In the genomic region with DNA sequence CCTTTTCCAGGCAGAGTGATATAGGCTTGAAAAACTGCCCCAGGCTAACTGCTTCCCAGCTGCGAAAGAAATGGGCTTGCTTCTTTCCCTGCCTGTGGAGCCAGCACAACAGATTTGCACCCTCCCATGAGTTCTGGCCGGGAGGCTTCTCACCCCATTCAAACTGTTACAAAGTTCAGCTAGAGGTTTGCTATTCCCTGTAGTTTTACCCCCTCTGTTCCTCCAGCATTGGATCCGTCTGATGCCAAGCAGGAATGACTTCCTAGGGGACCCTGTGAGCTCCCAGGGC, we compare ENCODE assay signal across 23 cellular contexts.
DNase-seq lines count a peak whose midpoint lies in the region; ATAC-seq, FAIRE-seq and TF ChIP-seq lines count a peak whose summit lies in the region.
"Had no signal": no experiment of that assay in that cellular context is flagged by ENCODE, and none has a peak within 500 bp of the region (broad histone marks: within the 10 kb centered on the region; RNA-seq: fewer than 3 reads in every experiment).

No MANE protein-coding gene starts in this region.

- H3K79me1 ChIP-seq in mesendoderm (ENCODE audit: low read length), result no peaks in the 10 kb centered on the region
- no peaks in the 10 kb centered on the region for H3K79me1 ChIP-seq in neuronal stem cell (ENCODE audit: low read depth, low read length)

- no peaks in the 10 kb centered on the region for H3K36me3 ChIP-seq in astrocyte (ENCODE audit: insufficient read depth, low read length)
- H3K36me3 ChIP-seq in mesendoderm (ENCODE audit: control insufficient read depth, insufficient read depth, low read length), result no peaks in the 10 kb centered on the region
- H3K36me3 ChIP-seq in neuronal stem cell (replicated peaks in 1 of 2; ENCODE audit: control insufficient read depth in 2 of 2, insufficient read depth in 2 of 2, low read length in 2 of 2), result no peaks in the 10 kb centered on the region
- H3K36me3 ChIP-seq in gastrocnemius medialis, result no peaks in the 10 kb centered on the region
- no peaks in the 10 kb centered on the region for H3K36me3 ChIP-seq in pancreas
- H3K36me3 ChIP-seq: BLaER1 treated with 17β-estradiol and CSF1 and Interleukin-3, amounts not matched to agents 10 nM and 100 nM had no signal

- H2AFZ ChIP-seq in astrocyte (ENCODE audit: low read depth, low read length) (no peak overlapping the region), neuronal stem cell (ENCODE audit: low read length) (no peak overlapping the region)
- H2AFZ ChIP-seq: GM23248 had no signal

- no peaks in the 10 kb centered on the region for H3K36me3 Mint-ChIP-seq in astrocyte (ENCODE audit: low read depth, unreplicated experiment)
- H3K36me3 Mint-ChIP-seq: CD8-positive, alpha-beta T cell had no signal

- H3K56ac ChIP-seq in mesendoderm (ENCODE audit: low read length), result peak overlapping the region; percentile 49

- H3K79me2 ChIP-seq in astrocyte (ENCODE audit: insufficient read depth, low read length), result no peaks in the 10 kb centered on the region
- H3K79me2 ChIP-seq in mesendoderm (ENCODE audit: control insufficient read depth, insufficient read depth, low read length), result no peaks in the 10 kb centered on the region

- H3K9me3 Mint-ChIP-seq in astrocyte (ENCODE audit: unreplicated experiment), result peaks cover 4% of the 10 kb centered on the region
- H3K9me3 Mint-ChIP-seq: CD8-positive, alpha-beta T cell had no signal

- no peak overlapping the region for H3K27ac ChIP-seq in astrocyte (ENCODE audit: low read depth, low read length)
- H3K27ac ChIP-seq in mesendoderm (ENCODE audit: low read depth, low read length), result peak overlapping the region; percentile 36
- H3K27ac ChIP-seq in neuronal stem cell (replicated peaks; ENCODE audit: low read length), result no peak overlapping the region
- no peak overlapping the region for H3K27ac ChIP-seq in gastrocnemius medialis
- no peak overlapping the region for H3K27ac ChIP-seq in pancreas
- H3K27ac ChIP-seq: BLaER1 treated with 17β-estradiol and CSF1 and Interleukin-3, amounts not matched to agents 10 nM and 100 nM; GM23248 had no signal

- no peaks in the 10 kb centered on the region for H3K4me1 ChIP-seq in astrocyte (ENCODE audit: insufficient read depth, low read length)
- H3K4me1 ChIP-seq in mesendoderm (ENCODE audit: control insufficient read depth, low read depth, low read length), result no peaks in the 10 kb centered on the region
- no peaks in the 10 kb centered on the region for H3K4me1 ChIP-seq in neuronal stem cell (ENCODE audit: control insufficient read depth in 2 of 2, insufficient read depth in 1 of 2, low read depth in 1 of 2, low read length in 2 of 2)
- no peaks in the 10 kb centered on the region for H3K4me1 ChIP-seq in gastrocnemius medialis
- H3K4me1 ChIP-seq in pancreas, result no peaks in the 10 kb centered on the region

- H3K4me1 Mint-ChIP-seq in astrocyte (ENCODE audit: low read depth, unreplicated experiment), result peaks cover 5% of the 10 kb centered on the region
- H3K4me1 Mint-ChIP-seq: B cell had no signal

- no peaks in the 10 kb centered on the region for H3K27me3 ChIP-seq in astrocyte (ENCODE audit: insufficient read depth, low read length)
- H3K27me3 ChIP-seq in mesendoderm (ENCODE audit: insufficient read depth, low read length, poor library complexity), result no peaks in the 10 kb centered on the region
- H3K27me3 ChIP-seq in neuronal stem cell (ENCODE audit: control insufficient read depth in 3 of 3, insufficient read depth in 3 of 3, low read depth in 1 of 3, low read length in 3 of 3), result no peaks in the 10 kb centered on the region
- H3K27me3 ChIP-seq in gastrocnemius medialis, result no peaks in the 10 kb centered on the region
- no peaks in the 10 kb centered on the region for H3K27me3 ChIP-seq in pancreas
- H3K27me3 ChIP-seq: BLaER1 treated with 17β-estradiol and CSF1 and Interleukin-3, amounts not matched to agents 10 nM and 100 nM had no signal

- H3K4ac ChIP-seq in mesendoderm (ENCODE audit: low read depth, low read length), result no peak overlapping the region
- no peak overlapping the region for H3K4ac ChIP-seq in neuronal stem cell (ENCODE audit: low read length)

- no CpG with 5 or more reads among the region's 3 CpGs for WGBS in mesendoderm (ENCODE audit: extremely low coverage, insufficient coverage, low lambda C conversion rate)
- no CpG with 5 or more reads among the region's 3 CpGs for WGBS in neuronal stem cell (ENCODE audit: extremely low coverage in 2 of 2, insufficient read length in 2 of 2, insufficient replicate concordance in 1 of 2), 2 donors
- 73 to 77% methylated on average over 3 of the region's 3 CpGs for WGBS in pancreas, 2 donors

- H3K4me3 ChIP-seq in astrocyte (ENCODE audit: insufficient read depth, low read depth, low read length) (no peak overlapping the region), mesendoderm (ENCODE audit: low read length) (no peak overlapping the region), neuronal stem cell (ENCODE audit: low read length in 2 of 2) (no peak overlapping the region), gastrocnemius medialis (no peak overlapping the region), pancreas (no peak overlapping the region)
- H3K4me3 ChIP-seq: BLaER1 treated with 17β-estradiol and CSF1 and Interleukin-3, amounts not matched to agents 10 nM and 100 nM; GM23248 had no signal

- no peak overlapping the region for H3K4me2 ChIP-seq in astrocyte (ENCODE audit: low read length)
- H3K4me2 ChIP-seq in mesendoderm (ENCODE audit: low read length), result no peak overlapping the region
- no peak overlapping the region for H3K4me2 ChIP-seq in neuronal stem cell (ENCODE audit: insufficient read depth, low read length, poor library complexity, severe bottlenecking)
- H3K4me2 ChIP-seq: BLaER1 treated with 17β-estradiol and CSF1 and Interleukin-3, amounts not matched to agents 10 nM and 100 nM had no signal

- no peak for TF ChIP-seq POLR2A in gastrocnemius medialis (IDR thresholded peaks at IDR 0.05)

- TF ChIP-seq CTCF in astrocyte (IDR thresholded peaks at IDR 0.05; ENCODE audit: insufficient read depth, low read depth, low read length) (no peak), gastrocnemius medialis (IDR thresholded peaks at IDR 0.05 in 4 of 5, conservative IDR thresholded peaks at IDR 0.05 in 1 of 5) (no peak), pancreas (IDR thresholded peaks at IDR 0.05) (no peak)

- DNase-seq in ELF-1 (ENCODE audit: low read depth, low spot score) (peak; percentile 77), astrocyte (ENCODE audit: low read depth) (no peak), mesendoderm (peak; percentile 51), neuronal stem cell (ENCODE audit: low spot score) (no peak), SKM-1 treated with dmso at 0.1 percent for 144 hours (lab: John Stamatoyannopoulos, UW; ENCODE audit: unreplicated experiment) (no peak), gastrocnemius medialis (no peak), pancreas (no peak)
- DNase-seq: Calu3; CD8-positive, alpha-beta T cell; DMS79 treated with DMSO at 0.1 percent for 48 hours; EL; GM23248; H7; HFFc6; IMR-90 had no signal

- no peak overlapping the region for H2BK12ac ChIP-seq in neuronal stem cell (ENCODE audit: low read length)

- H3K23ac ChIP-seq in mesendoderm (ENCODE audit: low read length), result no peak overlapping the region
- H3K23ac ChIP-seq in neuronal stem cell (ENCODE audit: low read depth, low read length, poor library complexity), result no peak overlapping the region

- no peak overlapping the region for H3K18ac ChIP-seq in mesendoderm (ENCODE audit: low read length)
- H3K18ac ChIP-seq in neuronal stem cell (ENCODE audit: low read length), result peak overlapping the region; percentile 17

- H4K91ac ChIP-seq in neuronal stem cell (ENCODE audit: low read depth, low read length, poor library complexity), result no peak overlapping the region

- H2AK5ac ChIP-seq in mesendoderm (ENCODE audit: low read length), result no peak overlapping the region
- H2AK5ac ChIP-seq in neuronal stem cell (ENCODE audit: low read depth, low read length), result no peak overlapping the region

- no peaks in the 10 kb centered on the region for H3K27me3 Mint-ChIP-seq in astrocyte (ENCODE audit: low read depth, unreplicated experiment)
- H3K27me3 Mint-ChIP-seq: B cell had no signal

- H2BK120ac ChIP-seq in mesendoderm (ENCODE audit: low read depth, low read length), result no peak overlapping the region
- H2BK120ac ChIP-seq in neuronal stem cell (ENCODE audit: low read depth, low read length), result no peak overlapping the region

- H2BK15ac ChIP-seq in mesendoderm (replicated peaks; ENCODE audit: low read depth) (no peak overlapping the region), neuronal stem cell (ENCODE audit: low read length) (no peak overlapping the region)

- no peak overlapping the region for H4K5ac ChIP-seq in mesendoderm (ENCODE audit: low read length)

- intact Hi-C loops in gastrocnemius medialis (cut with DNase I; ENCODE audit: low total_unique reads), result no loop called here
- intact Hi-C loops in pancreas (cut with DNase I), result no loop called here

- ATAC-seq in gastrocnemius medialis (no peak), pancreas (no peak)
- ATAC-seq in activated CD4-positive, CD25-positive, alpha-beta regulatory T cell treated with anti-CD3 and anti-CD28 coated beads, Interleukin-2, amount 50 U/mL, for 24 hours, result no peak
- ATAC-seq: CD8-positive, alpha-beta T cell; HCT116 had no signal

- H2BK5ac ChIP-seq in mesendoderm (ENCODE audit: low read length) (no peak overlapping the region), neuronal stem cell (ENCODE audit: low read length) (peak overlapping the region; percentile 24)

- H3K9me3 ChIP-seq in astrocyte (ENCODE audit: insufficient read depth, low read depth, low read length) (no peaks in the 10 kb centered on the region), neuronal stem cell (replicated peaks in 1 of 2; ENCODE audit: control insufficient read depth in 2 of 2, insufficient read depth in 1 of 2, low read depth in 1 of 2, low read length in 2 of 2) (no peaks in the 10 kb centered on the region), gastrocnemius medialis (no peaks in the 10 kb centered on the region), pancreas (no peaks in the 10 kb centered on the region)

- H4K20me1 ChIP-seq in astrocyte (ENCODE audit: insufficient read depth, low read length), result no peaks in the 10 kb centered on the region
- H4K20me1 ChIP-seq: BLaER1 treated with 17β-estradiol and CSF1 and Interleukin-3, amounts not matched to agents 10 nM and 100 nM had no signal

- no peak overlapping the region for H3K9ac ChIP-seq in astrocyte (ENCODE audit: low read length)
- no peak overlapping the region for H3K9ac ChIP-seq in mesendoderm (ENCODE audit: low read length)
- H3K9ac ChIP-seq in neuronal stem cell (ENCODE audit: low read depth, low read length, poor library complexity), result no peak overlapping the region
- H3K9ac ChIP-seq: BLaER1 treated with 17β-estradiol and CSF1 and Interleukin-3, amounts not matched to agents 10 nM and 100 nM; GM23248 had no signal

- in situ Hi-C loops in gastrocnemius medialis (cut with MboI; ENCODE audit: low sequenced_read_pairs in 4 of 4), result no loop called here

- FAIRE-seq in astrocyte (lab: Jason Lieb, UNC) (no peak), pancreas (lab: Jason Lieb, UNC) (no peak)
- FAIRE-seq: G401.6, GM12892, GM18507, HTR-8/SVneo had no signal

- no peak overlapping the region for H4K8ac ChIP-seq in mesendoderm (ENCODE audit: low read depth, low read length)
- H4K8ac ChIP-seq in neuronal stem cell (ENCODE audit: low read depth, low read length), result no peak overlapping the region

- no peak overlapping the region for H3K14ac ChIP-seq in neuronal stem cell (ENCODE audit: low read length)

- H3K27ac Mint-ChIP-seq in astrocyte (ENCODE audit: unreplicated experiment), result peak overlapping the region; percentile 53
- H3K27ac Mint-ChIP-seq: B cell; CD8-positive, alpha-beta T cell; HFFc6 had no signal

- H3K4me3 Mint-ChIP-seq in astrocyte (ENCODE audit: unreplicated experiment), result no peak overlapping the region
- H3K4me3 Mint-ChIP-seq: B cell; CD8-positive, alpha-beta T cell; HFFc6 had no signal

Comparison
In these comparisons a context has a peak if more than half of its experiments do, and no peak if none do; other contexts are left out.
1. DNase-seq: peak in ELF-1 (single experiment) and mesendoderm (single experiment); none in astrocyte (single experiment), neuronal stem cell (single experiment), SKM-1 treated with dmso at 0.1 percent for 144 hours (single experiment), gastrocnemius medialis (0 of 2) and pancreas (0 of 6).